ENCODE assay signal across 1 cellular context in genomic region chr1:119648620-119649004, GRCh38.
TF ChIP-seq lines count a peak whose summit lies in the region.

No MANE protein-coding gene starts in this region.

TF ChIP-seq in WTC11, 78 proteins besides CTCF, POLR2A, EP300 and RAD21 (continued from another document):
- TF ChIP-seq GABPB1 (CRISPR knock-in tag; IDR thresholded peaks at IDR 0.05) (no peak), ETV6 (CRISPR knock-in tag; IDR thresholded peaks at IDR 0.05) (no peak), CBFB (CRISPR knock-in tag; IDR thresholded peaks at IDR 0.05; ENCODE audit: low read depth) (no peak), ZNF263 (CRISPR knock-in tag; IDR thresholded peaks at IDR 0.05; ENCODE audit: low read depth) (no peak), ZNF121 (CRISPR knock-in tag; IDR thresholded peaks at IDR 0.05) (no peak)
